In genomic region chr5:93990504-93991085, GRCh38 we compare ENCODE assay signal across 1 cellular context.
TF ChIP-seq lines count a peak whose summit lies in the region.

No MANE protein-coding gene starts in this region.

TF ChIP-seq in WTC11, 78 proteins besides CTCF, POLR2A, EP300 and RAD21 (continued from another document):
- TF ChIP-seq USF1 (CRISPR knock-in tag; IDR thresholded peaks at IDR 0.05) (no peak), KAT7 (CRISPR knock-in tag; IDR thresholded peaks at IDR 0.05; ENCODE audit: borderline replicate concordance) (no peak)
